29 cellular contexts compared by ENCODE assay signal in the genomic region with DNA sequence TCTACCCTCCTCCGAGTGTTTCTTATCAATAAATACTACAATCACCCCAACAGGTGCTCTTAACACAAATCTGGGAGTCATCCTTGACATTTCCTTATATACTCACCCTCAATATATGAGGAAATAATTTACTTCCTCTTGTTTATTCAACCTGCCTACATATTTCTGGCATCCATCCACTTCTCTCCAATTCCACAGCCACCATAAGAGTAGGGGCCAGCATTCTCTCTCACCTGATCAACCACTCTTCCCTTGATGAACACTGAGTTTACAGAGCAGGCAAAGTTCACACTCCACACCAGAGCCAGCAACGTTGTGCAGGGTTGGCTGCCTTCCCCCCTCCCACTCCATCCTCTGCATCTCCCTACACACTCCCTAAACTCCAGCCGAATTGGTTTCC.
"Had no signal": no experiment of that assay in that cellular context is flagged by ENCODE, and none has a peak within 500 bp of the region (broad histone marks: within the 10 kb centered on the region; RNA-seq: fewer than 3 reads in every experiment).

No MANE protein-coding gene starts in this region.

- H3K27me3 ChIP-seq: heart left ventricle, left lung, neural progenitor cell, neutrophil, right atrium auricular region, right lobe of liver, stomach, testis, tibial artery, upper lobe of right lung had no signal

- FAIRE-seq: islet of Langerhans, kidney, urothelium cell line had no signal

- H3K4me1 ChIP-seq: heart left ventricle, left lung, lower lobe of right lung, parathyroid adenoma, right atrium auricular region, right lobe of liver, stomach, testis, tibial artery, upper lobe of right lung had no signal

- DNase-seq: heart left ventricle; hypothalamus; immature natural killer cell; kidney; left lung; lower lobe of right lung; mammary epithelial cell; mesenchymal stem cell; naive thymus-derived CD4-positive, alpha-beta T cell; nephron progenitor cell; occipital lobe; right lobe of liver; stimulated activated CD4-positive, alpha-beta T cell treated with anti-CD3 and anti-CD28 coated beads, Interleukin-12 subunit alpha, Interleukin-12 subunit beta, amount 100 ng/mL, for 4 hours; stimulated activated CD4-positive, alpha-beta T cell treated with anti-CD3 and anti-CD28 coated beads, Interleukin-15, amount 100 ng/mL, for 24 hours; stimulated activated CD4-positive, alpha-beta T cell treated with anti-CD3 and anti-CD28 coated beads, Interleukin-2, amount 100 ng/mL, for 24 hours; stimulated activated CD4-positive, alpha-beta T cell treated with anti-CD3 and anti-CD28 coated beads, Interleukin-4, amount 100 ng/mL, for 1 hour; stimulated activated naive B cell treated with anti-CD40 and anti-IgM and Interleukin-4, amounts not matched to agents 10 μg/mL and 1 μg/mL and 100 μg/mL, for 72 hours; stimulated activated naive CD8-positive, alpha-beta T cell treated with anti-CD3 and anti-CD28 coated beads, Interleukin-15, Interleukin-2, amounts not matched to agents 100 U/mL and 50 U/mL, for 24 hours; stomach; testis; tibial artery; trophoblast cell; upper lobe of right lung had no signal

- ATAC-seq: heart left ventricle; left lung; lower lobe of right lung; naive thymus-derived CD4-positive, alpha-beta T cell; stimulated activated naive B cell treated with anti-CD40 and anti-IgM and Interleukin-4, amounts not matched to agents 10 μg/mL and 1 μg/mL and 100 μg/mL, for 72 hours; stimulated activated naive CD8-positive, alpha-beta T cell treated with anti-CD3 and anti-CD28 coated beads, Interleukin-15, Interleukin-2, amounts not matched to agents 100 U/mL and 50 U/mL, for 24 hours; upper lobe of right lung had no signal

- H3K4me3 ChIP-seq: heart left ventricle, left lung, lower lobe of right lung, neural progenitor cell, right atrium auricular region, right lobe of liver, stomach, testis, tibial artery, upper lobe of right lung had no signal

- H3K9me3 ChIP-seq: heart left ventricle, left lung, lower lobe of right lung, neutrophil, right atrium auricular region, right lobe of liver, stomach, testis, tibial artery, upper lobe of right lung had no signal

- H3K36me3 ChIP-seq: heart left ventricle, left lung, lower lobe of right lung, neural progenitor cell, neutrophil, right atrium auricular region, right lobe of liver, stomach, tibial artery, upper lobe of right lung had no signal

- H3K27ac ChIP-seq: heart left ventricle, left lung, lower lobe of right lung, neural progenitor cell, neutrophil, parathyroid adenoma, right atrium auricular region, right lobe of liver, stomach, testis, tibial artery, upper lobe of right lung had no signal
